ENCODE assay signal across 26 cellular contexts in the genomic region with DNA sequence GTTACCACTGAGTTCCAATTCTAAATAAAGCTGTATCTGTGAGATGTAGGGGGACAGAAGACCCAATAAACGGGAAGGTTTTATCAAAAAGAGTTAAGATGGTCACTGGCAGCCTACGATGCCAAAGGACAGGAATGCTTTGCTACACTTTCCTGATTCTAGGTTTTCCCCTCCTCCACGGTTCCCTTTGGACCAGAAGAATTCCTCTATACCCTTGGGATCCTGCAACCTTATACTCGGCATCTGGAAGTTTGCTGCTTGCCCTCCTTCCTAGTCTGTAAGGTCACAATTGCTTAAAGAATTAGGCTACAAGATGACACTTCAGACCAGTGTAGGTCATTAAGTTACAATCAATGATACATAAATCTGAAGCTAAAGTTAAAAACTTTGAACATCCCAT.
DNase-seq lines count a peak whose midpoint lies in the region; ATAC-seq, FAIRE-seq and TF ChIP-seq lines count a peak whose summit lies in the region.
"Had no signal": no experiment of that assay in that cellular context is flagged by ENCODE, and none has a peak within 500 bp of the region (broad histone marks: within the 10 kb centered on the region; RNA-seq: fewer than 3 reads in every experiment).

No MANE protein-coding gene starts in this region.

- H3K4me1 ChIP-seq in HUES48 (ENCODE audit: control insufficient read depth, insufficient read depth, low read length) (peaks cover 37% of the 10 kb centered on the region), astrocyte (ENCODE audit: insufficient read depth, low read length) (no peaks in the 10 kb centered on the region)
- H3K4me1 ChIP-seq: foreskin keratinocyte, psoas muscle, tibial nerve had no signal

- DNase-seq in astrocyte (ENCODE audit: low read depth) = no peak
- peak; percentile 5 for DNase-seq in hepatic stellate cell (ENCODE audit: low spot score)
- no peak for DNase-seq in osteocyte (ENCODE audit: extremely low spot score, unreplicated experiment)
- no peak for DNase-seq in stimulated activated CD4-positive, alpha-beta T cell treated with anti-CD3 and anti-CD28 coated beads, Interleukin-2, amount 100 ng/mL, for 48 hours
- DNase-seq in activated CD4-positive, alpha-beta memory T cell treated with anti-CD3 and anti-CD28 coated beads, Interleukin-2, amount 10 ng/mL, durations not matched to agents 7 days and 5 days = no peak
- DNase-seq: activated naive CD4-positive, alpha-beta T cell treated with Interleukin-2 at 50 U/mL for 16 hours; activated T-cell treated with anti-CD3 and anti-CD28 coated beads, Interleukin-2, amount 50 U/mL, for 48 hours; amygdala; dermis blood vessel endothelial cell; foreskin keratinocyte; HFFc6; hippocampal formation; NCI-H1105 treated with DMSO at 0.1 percent for 48 hours; NCI-H510A treated with DMSO at 0.1 percent for 48 hours; psoas muscle; stimulated activated CD8-positive, alpha-beta memory T cell treated with anti-CD3 and anti-CD28 coated beads, Interleukin-4, amount 100 ng/mL, for 48 hours had no signal

- H3K27ac Mint-ChIP-seq in astrocyte (ENCODE audit: unreplicated experiment) (no peak overlapping the region), osteocyte (ENCODE audit: unreplicated experiment) (peak overlapping the region; percentile 81)
- no peak overlapping the region for H3K27ac Mint-ChIP-seq in activated CD4-positive, alpha-beta memory T cell treated with anti-CD3 and anti-CD28 coated beads, Interleukin-2, amount 10 ng/mL, durations not matched to agents 7 days and 5 days
- H3K27ac Mint-ChIP-seq: CD14-positive monocyte; HFFc6; T-helper 1 cell treated with Interleukin-12 subunit alpha and Interleukin-12 subunit beta and Interleukin-4 antibody, amounts not matched to agents 30 μg/mL and 1 μg/mL, for 36 hours had no signal

- H3K36me3 ChIP-seq in HUES48 (ENCODE audit: control insufficient read depth, insufficient read depth, low read length) = no peaks in the 10 kb centered on the region
- no peaks in the 10 kb centered on the region for H3K36me3 ChIP-seq in astrocyte (ENCODE audit: insufficient read depth, low read length)
- H3K36me3 ChIP-seq: cardiac muscle cell, tibial nerve had no signal

- H3K27ac ChIP-seq in HUES48 (ENCODE audit: low read depth, low read length) (no peak overlapping the region), astrocyte (ENCODE audit: low read depth, low read length) (no peak overlapping the region)
- H3K27ac ChIP-seq: cardiac muscle cell, foreskin keratinocyte, psoas muscle, SK-N-MC, tibial nerve had no signal

- CTCF ChIA-PET in activated CD4-positive, alpha-beta memory T cell treated with anti-CD3 and anti-CD28 coated beads, Interleukin-2, amount 10 ng/mL, durations not matched to agents 7 days and 5 days (lab: Charles Lee) = no interaction called here

- peak; percentile 52 for FAIRE-seq in astrocyte (lab: Jason Lieb, UNC)
- FAIRE-seq: D721Med had no signal

- no peak overlapping the region for H2AFZ ChIP-seq in astrocyte (ENCODE audit: low read depth, low read length)

- H3K4me2 ChIP-seq in astrocyte (ENCODE audit: low read length) = no peak overlapping the region

- H3K79me2 ChIP-seq in astrocyte (ENCODE audit: insufficient read depth, low read length) = no peaks in the 10 kb centered on the region

- H3K4me3 ChIP-seq in HUES48 (ENCODE audit: low read depth, low read length) (peak overlapping the region; percentile 16; the same call in 1 of the 2 replicates), astrocyte (ENCODE audit: insufficient read depth, low read depth, low read length) (no peak overlapping the region)
- H3K4me3 ChIP-seq: cardiac muscle cell, psoas muscle, SK-N-MC, tibial nerve had no signal

- H3K27me3 Mint-ChIP-seq in astrocyte (ENCODE audit: low read depth, unreplicated experiment) (no peaks in the 10 kb centered on the region), osteocyte (ENCODE audit: unreplicated experiment) (no peaks in the 10 kb centered on the region)
- no peaks in the 10 kb centered on the region for H3K27me3 Mint-ChIP-seq in activated CD4-positive, alpha-beta memory T cell treated with anti-CD3 and anti-CD28 coated beads, Interleukin-2, amount 10 ng/mL, durations not matched to agents 7 days and 5 days

- H3K9me3 ChIP-seq in HUES48 (ENCODE audit: control insufficient read depth, insufficient read depth, low read length) (peaks cover 17% of the 10 kb centered on the region; the same call in 1 of the 2 replicates), astrocyte (ENCODE audit: insufficient read depth, low read depth, low read length) (no peaks in the 10 kb centered on the region)
- H3K9me3 ChIP-seq: psoas muscle, tibial nerve had no signal

- TF ChIP-seq CTCF in astrocyte (IDR thresholded peaks at IDR 0.05; ENCODE audit: insufficient read depth, low read depth, low read length) (no peak), osteocyte (IDR thresholded peaks at IDR 0.05) (no peak)

- H3K27me3 ChIP-seq in HUES48 (ENCODE audit: control insufficient read depth, insufficient read depth, low read length) = no peaks in the 10 kb centered on the region
- no peaks in the 10 kb centered on the region for H3K27me3 ChIP-seq in astrocyte (ENCODE audit: insufficient read depth, low read length)
- H3K27me3 ChIP-seq: cardiac muscle cell, foreskin keratinocyte, tibial nerve had no signal

- POLR2A ChIA-PET in activated CD4-positive, alpha-beta memory T cell treated with anti-CD3 and anti-CD28 coated beads, Interleukin-2, amount 10 ng/mL, durations not matched to agents 7 days and 5 days (lab: Charles Lee) = no interaction called here

- H3K9me3 Mint-ChIP-seq in astrocyte (ENCODE audit: unreplicated experiment) = no peaks in the 10 kb centered on the region
- H3K9me3 Mint-ChIP-seq in osteocyte (ENCODE audit: unreplicated experiment) = peaks cover 17% of the 10 kb centered on the region
- no peaks in the 10 kb centered on the region for H3K9me3 Mint-ChIP-seq in activated CD4-positive, alpha-beta memory T cell treated with anti-CD3 and anti-CD28 coated beads, Interleukin-2, amount 10 ng/mL, durations not matched to agents 7 days and 5 days
- H3K9me3 Mint-ChIP-seq: HFFc6; T-helper 1 cell treated with Interleukin-12 subunit alpha and Interleukin-12 subunit beta and Interleukin-4 antibody, amounts not matched to agents 30 μg/mL and 1 μg/mL, for 36 hours had no signal

- H3K9ac ChIP-seq in HUES48 (ENCODE audit: low read depth, low read length) (no peak overlapping the region), astrocyte (ENCODE audit: low read length) (no peak overlapping the region)

- no peaks in the 10 kb centered on the region for H3K36me3 Mint-ChIP-seq in astrocyte (ENCODE audit: low read depth, unreplicated experiment)
- no peaks in the 10 kb centered on the region for H3K36me3 Mint-ChIP-seq in osteocyte (ENCODE audit: unreplicated experiment)
- no peaks in the 10 kb centered on the region for H3K36me3 Mint-ChIP-seq in activated CD4-positive, alpha-beta memory T cell treated with anti-CD3 and anti-CD28 coated beads, Interleukin-2, amount 10 ng/mL, durations not matched to agents 7 days and 5 days (ENCODE audit: low read depth)
- H3K36me3 Mint-ChIP-seq: CD14-positive monocyte had no signal

- H3K4me1 Mint-ChIP-seq in astrocyte (ENCODE audit: low read depth, unreplicated experiment) (peaks cover 5% of the 10 kb centered on the region), osteocyte (ENCODE audit: unreplicated experiment) (peaks cover 38% of the 10 kb centered on the region)
- no peaks in the 10 kb centered on the region for H3K4me1 Mint-ChIP-seq in activated CD4-positive, alpha-beta memory T cell treated with anti-CD3 and anti-CD28 coated beads, Interleukin-2, amount 10 ng/mL, durations not matched to agents 7 days and 5 days
- H3K4me1 Mint-ChIP-seq: CD14-positive monocyte had no signal

- H4K20me1 ChIP-seq in astrocyte (ENCODE audit: insufficient read depth, low read length) = no peaks in the 10 kb centered on the region

- no peak overlapping the region for H3K4me3 Mint-ChIP-seq in astrocyte (ENCODE audit: unreplicated experiment)
- H3K4me3 Mint-ChIP-seq in osteocyte (ENCODE audit: unreplicated experiment) = peak overlapping the region; percentile 10
- no peak overlapping the region for H3K4me3 Mint-ChIP-seq in activated CD4-positive, alpha-beta memory T cell treated with anti-CD3 and anti-CD28 coated beads, Interleukin-2, amount 10 ng/mL, durations not matched to agents 7 days and 5 days
- H3K4me3 Mint-ChIP-seq: CD14-positive monocyte; HFFc6; nephron; T-helper 1 cell treated with Interleukin-12 subunit alpha and Interleukin-12 subunit beta and Interleukin-4 antibody, amounts not matched to agents 30 μg/mL and 1 μg/mL, for 36 hours had no signal

- ATAC-seq in HG03039 (IDR thresholded peaks at IDR 0.05; ENCODE audit: unreplicated experiment) = no peak
- ATAC-seq in HG02610 (IDR thresholded peaks at IDR 0.05; ENCODE audit: unreplicated experiment) = no peak
- ATAC-seq: foreskin keratinocyte, psoas muscle had no signal
